In the genomic region with DNA sequence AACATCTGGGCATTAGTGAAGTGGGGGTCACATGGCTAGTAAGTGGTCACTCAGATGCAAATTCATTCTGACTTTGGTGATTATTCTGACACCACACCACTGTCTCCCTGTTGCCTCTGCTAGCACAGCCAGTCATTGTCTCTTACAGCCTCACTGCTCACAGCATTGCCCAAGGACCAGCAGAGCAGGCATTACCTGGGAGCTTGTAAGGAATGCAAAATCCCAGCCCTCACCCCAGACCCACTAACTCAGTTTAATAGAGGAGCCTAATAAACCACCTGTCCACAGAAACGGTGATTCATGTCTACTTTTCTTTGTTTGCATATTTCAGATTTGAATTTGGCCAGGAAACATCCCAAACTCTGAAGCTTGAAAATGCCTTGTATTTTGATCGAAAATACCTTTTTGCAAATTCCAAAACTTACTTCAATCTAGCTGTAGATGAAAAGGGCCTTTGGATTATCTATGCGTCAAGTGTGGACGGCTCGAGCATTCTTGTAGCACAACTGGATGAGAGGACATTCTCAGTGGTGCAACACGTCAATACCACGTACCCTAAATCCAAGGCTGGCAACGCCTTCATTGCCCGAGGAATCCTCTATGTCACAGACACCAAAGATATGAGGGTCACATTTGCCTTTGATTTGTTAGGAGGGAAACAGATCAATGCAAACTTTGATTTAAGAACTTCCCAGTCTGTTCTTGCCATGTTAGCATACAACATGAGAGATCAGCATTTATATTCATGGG, we compare ENCODE assay signal across 18 cellular contexts.
"Had no signal": no experiment of that assay in that cellular context is flagged by ENCODE, and none has a peak within 500 bp of the region (broad histone marks: within the 10 kb centered on the region; RNA-seq: fewer than 3 reads in every experiment).

No MANE protein-coding gene starts in this region.

- H3K9me3 Mint-ChIP-seq: nephron progenitor cell; stimulated activated naive B cell treated with anti-CD40 and anti-IgM and Interleukin-4, amounts not matched to agents 10 μg/mL and 1 μg/mL and 100 μg/mL, for 72 hours; stimulated activated naive CD8-positive, alpha-beta T cell treated with anti-CD3 and anti-CD28 coated beads, Interleukin-15, amount 100 ng/mL, for 72 hours had no signal

- DNase-seq: effector CD4-positive, alpha-beta T cell; heart left ventricle; left ventricle myocardium inferior; mesendoderm; naive B cell; posterior cingulate gyrus; sigmoid colon; stimulated activated CD4-positive, alpha-beta T cell treated with anti-CD3 and anti-CD28 coated beads, Interleukin-2, amount 100 ng/mL, for 24 hours; stimulated activated CD4-positive, alpha-beta T cell treated with anti-CD3 and anti-CD28 coated beads, Interleukin-4, amount 100 ng/mL, for 4 hours; stimulated activated naive B cell treated with anti-CD40 and anti-IgM and Interleukin-4, amounts not matched to agents 10 μg/mL and 1 μg/mL and 100 μg/mL, for 72 hours; stimulated activated naive CD8-positive, alpha-beta T cell treated with anti-CD3 and anti-CD28 coated beads, Interleukin-15, amount 100 ng/mL, for 72 hours; testis; upper lobe of right lung had no signal

- H3K27me3 ChIP-seq: heart left ventricle, sigmoid colon, testis, tibial nerve, upper lobe of right lung, vagina had no signal

- H3K4me1 ChIP-seq: left ventricle myocardium inferior, testis, upper lobe of right lung, vagina had no signal

- H3K9me3 ChIP-seq: heart left ventricle, left ventricle myocardium inferior, neutrophil, sigmoid colon, testis, tibial nerve, upper lobe of right lung, vagina had no signal

- ATAC-seq: stimulated activated naive CD8-positive, alpha-beta T cell treated with anti-CD3 and anti-CD28 coated beads, Interleukin-15, amount 100 ng/mL, for 72 hours had no signal

- H3K36me3 ChIP-seq: heart left ventricle, left ventricle myocardium inferior, neutrophil, sigmoid colon, upper lobe of right lung, vagina had no signal

- H3K36me3 Mint-ChIP-seq: naive B cell; stimulated activated naive B cell treated with anti-CD40 and anti-IgM and Interleukin-4, amounts not matched to agents 10 μg/mL and 1 μg/mL and 100 μg/mL, for 72 hours had no signal

- H3K4me3 ChIP-seq: heart left ventricle, left ventricle myocardium inferior, sigmoid colon, skin epidermis, testis, tibial nerve, upper lobe of right lung, vagina had no signal

- H3K27ac ChIP-seq: heart left ventricle, left ventricle myocardium inferior, neutrophil, sigmoid colon, skin epidermis, testis, tibial nerve, upper lobe of right lung, vagina had no signal

- H3K27ac Mint-ChIP-seq: naive B cell; nephron progenitor cell; stimulated activated naive B cell treated with anti-CD40 and anti-IgM and Interleukin-4, amounts not matched to agents 10 μg/mL and 1 μg/mL and 100 μg/mL, for 72 hours; stimulated activated naive CD8-positive, alpha-beta T cell treated with anti-CD3 and anti-CD28 coated beads, Interleukin-15, amount 100 ng/mL, for 72 hours had no signal

- H3K4me3 Mint-ChIP-seq: naive B cell; nephron progenitor cell; stimulated activated naive B cell treated with anti-CD40 and anti-IgM and Interleukin-4, amounts not matched to agents 10 μg/mL and 1 μg/mL and 100 μg/mL, for 72 hours; stimulated activated naive CD8-positive, alpha-beta T cell treated with anti-CD3 and anti-CD28 coated beads, Interleukin-15, amount 100 ng/mL, for 72 hours had no signal
